ENCODE assay signal across 9 cellular contexts in the genomic region with DNA sequence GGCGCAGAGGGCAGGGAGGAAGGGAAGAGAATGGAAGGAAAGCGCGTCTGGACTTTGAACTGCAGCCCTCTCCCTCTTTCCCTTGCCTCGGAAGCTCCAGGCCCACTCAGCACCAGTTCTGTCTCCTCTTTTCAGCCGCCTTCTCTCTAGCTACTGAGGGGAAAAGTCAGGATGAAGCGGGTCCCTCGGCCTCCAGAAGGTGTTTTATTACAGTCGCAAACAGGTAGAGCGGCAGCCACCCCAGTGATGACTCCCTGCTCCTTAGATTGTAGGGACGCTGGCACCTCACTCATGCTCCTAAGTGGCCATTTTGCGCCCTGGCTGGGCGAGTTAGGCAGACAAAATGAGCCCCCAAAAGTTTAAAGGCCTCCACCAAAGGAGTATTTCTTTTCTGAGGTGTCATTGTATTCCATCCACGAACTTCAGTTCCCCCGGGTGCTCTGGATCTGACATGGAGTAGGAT. TPM values are rescaled to one million over a fixed set of nuclear protein-coding genes. Genes with fewer than 3 reads are reported as not detected.
A peak's percentile ranks its signal among the peaks of the same experiment; 100 is the strongest.
DNase-seq lines count a peak whose midpoint lies in the region; ATAC-seq, FAIRE-seq and TF ChIP-seq lines count a peak whose summit lies in the region.
"Had no signal": no experiment of that assay in that cellular context is flagged by ENCODE, and none has a peak within 500 bp of the region (broad histone marks: within the 10 kb centered on the region; RNA-seq: fewer than 3 reads in every experiment).

No MANE protein-coding gene starts in this region.

- ATAC-seq in Right ventricle myocardium inferior, result peak; percentile 1
- ATAC-seq in aorta (ENCODE audit: low FRiP score), result no peak

- H3K4me1 ChIP-seq in mesenchymal stem cell (ENCODE audit: control insufficient read depth, insufficient read depth, low read depth, low read length) (peaks cover 11% of the 10 kb centered on the region), aorta (ENCODE audit: control insufficient read depth in 1 of 2, insufficient read depth in 2 of 2, low read length in 2 of 2) (no peaks in the 10 kb centered on the region)

- H3K4me2 ChIP-seq in mesenchymal stem cell (ENCODE audit: low read length, poor library complexity, severe bottlenecking), result peak overlapping the region; percentile 94

- H4K8ac ChIP-seq in mesenchymal stem cell (ENCODE audit: low read length), result peak overlapping the region; percentile 99

- FAIRE-seq in bronchial epithelial cell (lab: Jason Lieb, UNC), result no peak
- FAIRE-seq: colon had no signal

- TF ChIP-seq CTCF in bronchial epithelial cell (IDR thresholded peaks at IDR 0.05; ENCODE audit: insufficient read depth, low read length, severe bottlenecking), result no peak

- H3K9ac ChIP-seq in mesenchymal stem cell (ENCODE audit: low read length), result peak overlapping the region; percentile 99

- peak overlapping the region; percentile 98 for H2BK120ac ChIP-seq in mesenchymal stem cell (ENCODE audit: low read depth, low read length)

- H4K91ac ChIP-seq in mesenchymal stem cell (ENCODE audit: low read length), result peak overlapping the region; percentile 94

- H3K4me3 ChIP-seq in bronchial epithelial cell (ENCODE audit: low read depth, low read length) (peak overlapping the region; percentile 45), mesenchymal stem cell (ENCODE audit: insufficient read depth in 1 of 2, low read depth in 1 of 2, low read length in 2 of 2) (peak overlapping the region; percentile 60 to 89), aorta (ENCODE audit: low read length in 2 of 2) (peak overlapping the region; percentile 90 to 93)

- peaks cover 2% of the 10 kb centered on the region for H3K79me1 ChIP-seq in mesenchymal stem cell (replicated peaks; ENCODE audit: low read length, poor library complexity, severe bottlenecking)

- H3K27ac ChIP-seq in mesenchymal stem cell (ENCODE audit: low read length, poor library complexity, severe bottlenecking) (peak overlapping the region; percentile 82), aorta (ENCODE audit: low read depth in 1 of 2, low read length in 2 of 2) (peak overlapping the region in 1 of 2 donors; percentile 93)

- intact Hi-C loops in Right ventricle myocardium inferior (cut with DNase I), result loop anchor here (1.0 to 5.0 kb wide), 5 partner anchors 71 to 128 kb away; no protein-coding TSS in a partner anchor
- intact Hi-C loops in cardiac septum (cut with DNase I), result loop anchor here (1.0 to 2.0 kb wide), 2 partner anchors 13 to 71 kb away; no protein-coding TSS in a partner anchor
- intact Hi-C loops in aorta (cut with DNase I), result loop anchor here (5.0 kb wide), 3 partner anchors 71 to 126 kb away; no protein-coding TSS in a partner anchor

- peak overlapping the region; percentile 94 to 99 for H3K4ac ChIP-seq in mesenchymal stem cell (ENCODE audit: low read depth in 1 of 2, low read length in 2 of 2)

- peak overlapping the region; percentile 86 to 87 for H3K14ac ChIP-seq in mesenchymal stem cell (ENCODE audit: low read length in 2 of 2)

- peak overlapping the region; percentile 70 for H2BK5ac ChIP-seq in mesenchymal stem cell (ENCODE audit: low read depth, low read length, poor library complexity, severe bottlenecking)

- H2BK15ac ChIP-seq in mesenchymal stem cell (ENCODE audit: low read depth, poor library complexity, severe bottlenecking), result peak overlapping the region; percentile 68

- DNase-seq in Right ventricle myocardium inferior (ENCODE audit: missing footprints) (no peak), cardiac septum (ENCODE audit: low spot score) (no peak), bronchial epithelial cell (ENCODE audit: low read depth) (no peak), mesenchymal stem cell (no peak), aorta (no peak), SIG-M5 (lab: John Stamatoyannopoulos, UW) (no peak), ecto neural progenitor cell (ENCODE audit: low spot score) (no peak)
- no peak for DNase-seq in stimulated activated CD4-positive, alpha-beta T cell treated with anti-CD3 and anti-CD28 coated beads, Interleukin-2, amount 100 ng/mL, for 48 hours

- H3K23ac ChIP-seq in mesenchymal stem cell (ENCODE audit: low read length in 2 of 2), result peak overlapping the region in 1 of 2 experiments; percentile 97

- peak overlapping the region; percentile 96 for H3K18ac ChIP-seq in mesenchymal stem cell (ENCODE audit: low read depth in 1 of 2, low read length in 2 of 2)

- 38% methylated on average over 13 of the region's 14 CpGs for WGBS in mesenchymal stem cell
- 51 to 56% methylated on average over 14 of the region's 14 CpGs for WGBS in aorta, 2 donors

- H3K27me3 ChIP-seq in bronchial epithelial cell (ENCODE audit: control insufficient read depth, insufficient read depth, low read length) (no peaks in the 10 kb centered on the region), mesenchymal stem cell (ENCODE audit: control insufficient read depth in 1 of 2, insufficient read depth in 1 of 2, low read length in 2 of 2) (no peaks in the 10 kb centered on the region), aorta (ENCODE audit: control insufficient read depth in 1 of 2, insufficient read depth in 2 of 2, low read length in 1 of 2) (no peaks in the 10 kb centered on the region)

- H2BK12ac ChIP-seq in mesenchymal stem cell (ENCODE audit: low read length in 2 of 2), result peak overlapping the region; percentile 77 to 90

- H3K36me3 ChIP-seq in bronchial epithelial cell (ENCODE audit: control insufficient read depth, insufficient read depth, low read length), result no peaks in the 10 kb centered on the region
- peaks cover 0 to 14% of the 10 kb centered on the region in 2 experiments for H3K36me3 ChIP-seq in mesenchymal stem cell (ENCODE audit: control insufficient read depth in 1 of 2, insufficient read depth in 2 of 2, low read depth in 1 of 2, low read length in 2 of 2)
- no peaks in the 10 kb centered on the region for H3K36me3 ChIP-seq in aorta (ENCODE audit: control insufficient read depth in 1 of 2, insufficient read depth in 2 of 2, low read length in 1 of 2)

- H2AK5ac ChIP-seq in mesenchymal stem cell (ENCODE audit: low read length, severe bottlenecking), result peak overlapping the region; percentile 16

- H2AFZ ChIP-seq in mesenchymal stem cell (ENCODE audit: low read depth, low read length), result peak overlapping the region; percentile 1

- H3K9me3 ChIP-seq in mesenchymal stem cell (ENCODE audit: control insufficient read depth, low read length) (no peaks in the 10 kb centered on the region), aorta (ENCODE audit: control insufficient read depth, low read length) (no peaks in the 10 kb centered on the region)

RNA-seq across cellular contexts. Expression of a gene that starts 0.9 kb away (rescaled TPM):
- total RNA-seq in Right ventricle myocardium inferior (69.6 TPM), cardiac septum (63.5 TPM), bronchial epithelial cell (168 and 171 TPM in 2 replicates), aorta (10 to 100 TPM; 61.3 to 64.5 TPM)
- 136 TPM for polyA plus RNA-seq in mesenchymal stem cell (2013, experiment 1 of 2)
- 138 TPM for polyA plus RNA-seq in mesenchymal stem cell (2013, experiment 2 of 2)
- polyA plus RNA-seq in aorta, result 10 to 100 TPM; 39.9 to 54.8 TPM
